ENCODE assay signal across 1 cellular context in genomic region chr14:88556581-88556980, GRCh38.
TF ChIP-seq lines count a peak whose summit lies in the region.

No MANE protein-coding gene starts in this region.

TF ChIP-seq in GM12878, 131 proteins besides CTCF, POLR2A, EP300 and RAD21:
- TF ChIP-seq CBX3 (IDR thresholded peaks at IDR 0.05; ENCODE audit: borderline replicate concordance, low read depth) (no peak), ZSCAN29 (IDR thresholded peaks at IDR 0.05) (no peak), CHD2 (IDR thresholded peaks at IDR 0.05; ENCODE audit: borderline replicate concordance, low read depth, low read length) (no peak), NFYA (IDR thresholded peaks at IDR 0.05; ENCODE audit: borderline replicate concordance, low read depth, low read length) (no peak), JUND (IDR thresholded peaks at IDR 0.05; ENCODE audit: low read depth, low read length) (no peak), ZNF217 (IDR thresholded peaks at IDR 0.05) (no peak), CBX5 (IDR thresholded peaks at IDR 0.05; ENCODE audit: low read depth) (no peak), CEBPB (IDR thresholded peaks at IDR 0.05; ENCODE audit: borderline replicate concordance in 1 of 2, low read depth in 2 of 2, low read length in 2 of 2) (no peak), RCOR1 (conservative IDR thresholded peaks at IDR 0.05; ENCODE audit: low read depth, low read length) (no peak), TBL1XR1 (IDR thresholded peaks at IDR 0.05; ENCODE audit: low read depth, low read length) (no peak), HCFC1 (IDR thresholded peaks at IDR 0.05; ENCODE audit: low read length) (no peak), IRF5 (IDR thresholded peaks at IDR 0.05; ENCODE audit: borderline replicate concordance) (no peak), LARP7 (IDR thresholded peaks at IDR 0.05) (no peak), NFXL1 (IDR thresholded peaks at IDR 0.05; ENCODE audit: borderline replicate concordance) (no peak)
- TF ChIP-seq, protein P1, sequence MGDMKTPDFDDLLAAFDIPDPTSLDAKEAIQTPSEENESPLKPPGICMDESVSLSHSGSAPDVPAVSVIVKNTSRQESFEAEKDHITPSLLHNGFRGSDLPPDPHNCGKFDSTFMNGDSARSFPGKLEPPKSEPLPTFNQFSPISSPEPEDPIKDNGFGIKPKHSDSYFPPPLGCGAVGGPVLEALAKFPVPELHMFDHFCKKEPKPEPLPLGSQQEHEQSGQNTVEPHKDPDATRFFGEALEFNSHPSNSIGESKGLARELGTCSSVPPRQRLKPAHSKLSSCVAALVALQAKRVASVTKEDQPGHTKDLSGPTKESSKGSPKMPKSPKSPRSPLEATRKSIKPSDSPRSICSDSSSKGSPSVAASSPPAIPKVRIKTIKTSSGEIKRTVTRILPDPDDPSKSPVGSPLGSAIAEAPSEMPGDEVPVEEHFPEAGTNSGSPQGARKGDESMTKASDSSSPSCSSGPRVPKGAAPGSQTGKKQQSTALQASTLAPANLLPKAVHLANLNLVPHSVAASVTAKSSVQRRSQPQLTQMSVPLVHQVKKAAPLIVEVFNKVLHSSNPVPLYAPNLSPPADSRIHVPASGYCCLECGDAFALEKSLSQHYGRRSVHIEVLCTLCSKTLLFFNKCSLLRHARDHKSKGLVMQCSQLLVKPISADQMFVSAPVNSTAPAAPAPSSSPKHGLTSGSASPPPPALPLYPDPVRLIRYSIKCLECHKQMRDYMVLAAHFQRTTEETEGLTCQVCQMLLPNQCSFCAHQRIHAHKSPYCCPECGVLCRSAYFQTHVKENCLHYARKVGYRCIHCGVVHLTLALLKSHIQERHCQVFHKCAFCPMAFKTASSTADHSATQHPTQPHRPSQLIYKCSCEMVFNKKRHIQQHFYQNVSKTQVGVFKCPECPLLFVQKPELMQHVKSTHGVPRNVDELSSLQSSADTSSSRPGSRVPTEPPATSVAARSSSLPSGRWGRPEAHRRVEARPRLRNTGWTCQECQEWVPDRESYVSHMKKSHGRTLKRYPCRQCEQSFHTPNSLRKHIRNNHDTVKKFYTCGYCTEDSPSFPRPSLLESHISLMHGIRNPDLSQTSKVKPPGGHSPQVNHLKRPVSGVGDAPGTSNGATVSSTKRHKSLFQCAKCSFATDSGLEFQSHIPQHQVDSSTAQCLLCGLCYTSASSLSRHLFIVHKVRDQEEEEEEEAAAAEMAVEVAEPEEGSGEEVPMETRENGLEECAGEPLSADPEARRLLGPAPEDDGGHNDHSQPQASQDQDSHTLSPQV (IDR thresholded peaks at IDR 0.05): no peak
